27 cellular contexts compared by ENCODE assay signal in the genomic region with DNA sequence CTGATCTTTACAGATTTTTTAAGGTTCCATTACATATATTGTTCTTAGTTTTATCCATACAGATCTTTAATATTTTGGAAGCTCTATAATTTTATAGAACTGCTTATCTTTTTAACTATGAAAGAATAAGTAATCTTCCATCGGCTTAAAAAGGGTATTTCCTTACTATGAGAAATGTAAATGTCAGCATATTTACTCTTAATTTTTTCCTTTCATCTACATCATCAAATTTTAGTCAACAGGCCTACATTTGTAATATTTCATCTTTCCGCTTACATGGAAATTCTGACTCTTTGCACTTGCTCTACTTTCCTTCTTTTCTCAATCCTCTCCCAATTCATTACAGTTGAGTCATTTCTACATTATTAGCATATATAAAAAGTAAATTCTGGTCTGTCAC.
"Had no signal": no experiment of that assay in that cellular context is flagged by ENCODE, and none has a peak within 500 bp of the region (broad histone marks: within the 10 kb centered on the region; RNA-seq: fewer than 3 reads in every experiment).

No MANE protein-coding gene starts in this region.

- FAIRE-seq: islet of Langerhans had no signal

- H3K4me3 ChIP-seq: left ventricle myocardium inferior, lung, neural progenitor cell, psoas muscle, skin epidermis, stomach, testis, thyroid gland, transverse colon, upper lobe of left lung, vagina had no signal

- H3K9me3 ChIP-seq: left ventricle myocardium inferior, neutrophil, psoas muscle, stomach, testis, thyroid gland, upper lobe of left lung, vagina had no signal

- H3K4me1 ChIP-seq: left ventricle myocardium inferior, neural progenitor cell, parathyroid adenoma, psoas muscle, stomach, testis, thyroid gland, transverse colon, upper lobe of left lung, vagina had no signal

- H3K27ac ChIP-seq: left ventricle myocardium inferior, neural progenitor cell, neutrophil, parathyroid adenoma, psoas muscle, skin epidermis, stomach, testis, thyroid gland, transverse colon, upper lobe of left lung, vagina had no signal

- DNase-seq: immature natural killer cell; left ventricle myocardium inferior; mesendoderm; naive B cell; natural killer cell; nephron progenitor cell; occipital lobe; psoas muscle; stimulated activated CD4-positive, alpha-beta T cell treated with anti-CD3 and anti-CD28 coated beads, Interleukin-12 subunit alpha, Interleukin-12 subunit beta, amount 100 ng/mL, for 4 hours; stimulated activated CD4-positive, alpha-beta T cell treated with anti-CD3 and anti-CD28 coated beads, Interleukin-15, amount 100 ng/mL, for 24 hours; stimulated activated CD4-positive, alpha-beta T cell treated with anti-CD3 and anti-CD28 coated beads, Interleukin-2, amount 100 ng/mL, for 24 hours; stimulated activated CD4-positive, alpha-beta T cell treated with anti-CD3 and anti-CD28 coated beads, Interleukin-4, amount 100 ng/mL, for 1 hour; stimulated activated naive B cell treated with anti-CD40 and anti-IgM and Interleukin-4, amounts not matched to agents 10 μg/mL and 1 μg/mL and 100 μg/mL, for 72 hours; stimulated activated naive CD8-positive, alpha-beta T cell treated with anti-CD3 and anti-CD28 coated beads, Interleukin-15, Interleukin-2, amounts not matched to agents 100 U/mL and 50 U/mL, for 24 hours; stomach; testis; thyroid gland; transverse colon; upper lobe of left lung had no signal

- ATAC-seq: natural killer cell; psoas muscle; sciatic nerve; stimulated activated naive B cell treated with anti-CD40 and anti-IgM and Interleukin-4, amounts not matched to agents 10 μg/mL and 1 μg/mL and 100 μg/mL, for 72 hours; stimulated activated naive CD8-positive, alpha-beta T cell treated with anti-CD3 and anti-CD28 coated beads, Interleukin-15, Interleukin-2, amounts not matched to agents 100 U/mL and 50 U/mL, for 24 hours had no signal

- H3K4me2 ChIP-seq: neural progenitor cell had no signal
